ENCODE assay signal across 8 cellular contexts in genomic region chr1:111030590-111030989, GRCh38.
DNase-seq lines count a peak whose midpoint lies in the region; TF ChIP-seq lines count a peak whose summit lies in the region.

No MANE protein-coding gene starts in this region.

- TF ChIP-seq CTCF in kidney epithelial cell (IDR thresholded peaks at IDR 0.05; ENCODE audit: insufficient read depth, low read length, poor library complexity, severe bottlenecking): peak; percentile 68

- no peak overlapping the region for H3K9ac ChIP-seq in SK-N-MC (ENCODE audit: insufficient read length)

- no peaks in the 10 kb centered on the region for H3K36me3 ChIP-seq in SK-N-MC (ENCODE audit: insufficient read depth, low read length)
- no peaks in the 10 kb centered on the region for H3K36me3 ChIP-seq in kidney epithelial cell (ENCODE audit: control insufficient read depth, insufficient read depth, low read length)

- H3K9me3 ChIP-seq in SK-N-MC (ENCODE audit: low read depth, low read length): no peaks in the 10 kb centered on the region

- DNase-seq in activated CD8-positive, alpha-beta memory T cell treated with anti-CD3 and anti-CD28 coated beads for 1 hour (ENCODE audit: extremely low read depth in 1 of 2, low read depth in 1 of 2): peak; percentile 5 to 13
- no peak for DNase-seq in activated CD8-positive, alpha-beta memory T cell treated with anti-CD3 and anti-CD28 coated beads, Interleukin-2, amount 50 U/mL, for 48 hours
- DNase-seq in LoVo (ENCODE audit: low spot score) (peak; percentile 67), SK-N-MC (ENCODE audit: low read depth, low spot score) (peak; percentile 24), amniotic epithelial cell (ENCODE audit: low read depth) (peak; percentile 44), kidney epithelial cell (ENCODE audit: low read depth) (peak; percentile 1), cortex of kidney (lab: John Stamatoyannopoulos, UW) (no peak)
- peak; percentile 20 for DNase-seq in stimulated activated CD8-positive, alpha-beta memory T cell treated with anti-CD3 and anti-CD28 coated beads, Interleukin-15, amount 100 ng/mL, for 1 hour (ENCODE audit: low read depth)

- no peak overlapping the region for H3K27ac ChIP-seq in SK-N-MC

- H3K27me3 ChIP-seq in kidney epithelial cell (ENCODE audit: control insufficient read depth, insufficient read depth, low read length): no peaks in the 10 kb centered on the region

- H3K4me3 ChIP-seq in SK-N-MC (no peak overlapping the region), kidney epithelial cell (ENCODE audit: low read depth, low read length) (no peak overlapping the region)

Comparison
In these comparisons a context has a peak if more than half of its experiments do, and no peak if none do; other contexts are left out.
1. DNase-seq: peak in activated CD8-positive, alpha-beta memory T cell treated with anti-CD3 and anti-CD28 coated beads for 1 hour (2 of 2), LoVo (single experiment), SK-N-MC (single experiment), amniotic epithelial cell (single experiment), kidney epithelial cell (single experiment) and stimulated activated CD8-positive, alpha-beta memory T cell treated with anti-CD3 and anti-CD28 coated beads, Interleukin-15, amount 100 ng/mL, for 1 hour (single experiment); none in activated CD8-positive, alpha-beta memory T cell treated with anti-CD3 and anti-CD28 coated beads, Interleukin-2, amount 50 U/mL, for 48 hours (single experiment) and cortex of kidney (single experiment).